ENCODE assay signal across 1 cellular context in the genomic region with DNA sequence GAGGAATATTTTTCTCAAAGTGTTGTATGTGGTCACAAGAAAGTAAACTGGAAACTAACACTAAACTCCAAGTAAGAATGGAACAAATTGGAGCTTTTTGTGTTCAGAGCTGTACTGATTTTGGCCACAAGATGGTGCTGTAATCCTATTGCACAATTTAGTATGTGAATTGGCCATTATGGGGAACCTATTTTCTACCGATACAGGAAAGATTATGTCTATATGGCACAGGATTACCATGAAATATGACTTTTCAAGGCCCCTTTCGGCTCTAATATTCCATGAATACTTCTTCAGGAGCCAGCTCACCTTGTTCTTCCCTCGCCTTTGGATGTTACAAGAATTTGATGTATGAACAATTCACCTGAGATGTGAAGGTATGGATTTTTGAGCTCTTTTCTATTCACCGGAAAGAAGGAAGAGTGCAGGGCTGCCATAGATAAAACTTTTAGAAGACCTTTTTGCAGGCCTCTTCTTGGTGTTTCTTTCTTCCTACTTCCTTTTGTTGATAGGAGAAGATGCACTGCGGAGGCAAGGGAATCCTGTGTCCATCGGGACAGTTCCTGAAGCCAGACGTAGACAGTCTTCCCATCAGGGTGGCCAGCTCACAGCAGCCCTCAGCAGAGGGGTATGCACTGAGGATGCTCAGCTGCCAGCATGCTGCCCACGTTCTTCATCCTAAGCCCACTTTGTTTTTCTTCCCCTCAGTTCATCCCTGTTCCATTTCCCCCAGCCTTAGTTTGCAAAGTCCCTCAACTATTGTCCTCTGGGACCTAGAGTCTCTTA.
TF ChIP-seq lines count a peak whose summit lies in the region.

No MANE protein-coding gene starts in this region.

TF ChIP-seq in endothelial cell of umbilical vein, 7 proteins besides CTCF, POLR2A, EP300 and RAD21 (continued from another document):
- TF ChIP-seq GATA2 (IDR thresholded peaks at IDR 0.05; ENCODE audit: insufficient read depth, insufficient read length, low read depth, low read length) (no peak), JUN (IDR thresholded peaks at IDR 0.05; ENCODE audit: borderline replicate concordance, insufficient read depth, insufficient read length, low read depth) (no peak)
